In genomic region chr20:63339154-63340094, GRCh38 we compare ENCODE assay signal across 1 cellular context.
TF ChIP-seq lines count a peak whose summit lies in the region.

No MANE protein-coding gene starts in this region.

TF ChIP-seq in IMR-90, 13 proteins besides CTCF, POLR2A, EP300 and RAD21:
- peak; percentile 55 for TF ChIP-seq CEBPB (IDR thresholded peaks at IDR 0.05; ENCODE audit: low read depth, low read length)
